In the genomic region with DNA sequence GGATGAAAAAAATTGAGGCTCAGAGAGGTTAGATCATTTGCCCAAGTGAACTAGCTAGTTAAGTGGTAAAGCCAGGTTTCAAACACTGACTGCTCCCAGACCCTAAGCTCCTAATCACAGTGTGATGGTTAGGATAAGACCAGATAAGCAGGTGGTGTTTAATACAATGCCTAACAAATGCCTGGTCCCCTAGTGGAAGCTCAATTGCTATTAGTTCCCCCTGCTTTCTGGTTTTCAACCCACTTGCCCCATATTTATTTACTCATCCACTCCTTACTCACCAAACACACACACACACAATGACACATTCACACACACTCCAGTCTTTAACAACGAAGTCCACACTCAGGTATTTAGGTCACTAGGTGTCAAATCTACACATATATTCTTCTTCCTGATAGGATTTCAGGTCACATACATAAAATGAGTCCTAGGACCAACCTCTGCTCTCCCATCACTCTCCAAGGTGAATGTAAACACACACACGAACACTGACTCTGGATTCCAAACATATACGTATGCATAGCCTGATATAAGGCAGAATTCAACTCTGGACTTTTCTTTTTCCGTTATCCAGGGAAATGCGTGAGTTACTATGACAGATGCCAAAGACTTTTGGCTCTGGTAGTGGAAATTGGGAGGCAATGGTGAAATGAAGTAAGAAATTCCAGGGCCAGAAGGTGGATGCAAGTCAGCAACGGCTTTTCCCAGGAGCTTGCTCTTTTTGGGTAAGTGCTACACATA, we compare ENCODE assay signal across 7 cellular contexts.
A peak's percentile ranks its signal among the peaks of the same experiment; 100 is the strongest.
DNase-seq lines count a peak whose midpoint lies in the region; ATAC-seq and TF ChIP-seq lines count a peak whose summit lies in the region.

No MANE protein-coding gene starts in this region.

- no peak overlapping the region for H3K27ac Mint-ChIP-seq in GM23338

- no peak for DNase-seq in GM23338 (ENCODE audit: low spot score)
- peak; percentile 66 to 86 for DNase-seq in NCI-H524 (lab: John Stamatoyannopoulos, UW)
- DNase-seq in dorsolateral prefrontal cortex, result no peak
- no peak for DNase-seq in GF-D8 (lab: John Stamatoyannopoulos, UW)
- no peak for DNase-seq in effector CD4-positive, alpha-beta T cell
- no peak for DNase-seq in NOMO-1 (lab: John Stamatoyannopoulos, UW; ENCODE audit: unreplicated experiment in 2 of 2)

- H3K27me3 ChIP-seq in GM23338 (ENCODE audit: insufficient read depth) (peaks cover 20% of the 10 kb centered on the region), dorsolateral prefrontal cortex (no peaks in the 10 kb centered on the region), neural cell (ENCODE audit: insufficient read depth, low read depth, low read length) (no peaks in the 10 kb centered on the region)

- H3K36me3 ChIP-seq in GM23338 (ENCODE audit: insufficient read depth) (no peaks in the 10 kb centered on the region; the same call in 1 of the 2 replicates), neural cell (ENCODE audit: insufficient read depth, low read length) (no peaks in the 10 kb centered on the region)

- intact Hi-C loops in dorsolateral prefrontal cortex (cut with DNase I), result loop anchor here (2.0 to 10.0 kb wide), 7 partner anchors 55 to 343 kb away; partner anchors contain the start of genes SPTBN1 (in 2 of the 2) and ACYP2 (in 1 of the 2)

- no peak for ATAC-seq in GM23338

- H3K4me3 Mint-ChIP-seq in GM23338, result peak overlapping the region; percentile 79

- H4K20me1 ChIP-seq in GM23338 (replicated peaks; ENCODE audit: insufficient read depth) (no peaks in the 10 kb centered on the region), neural cell (ENCODE audit: insufficient read depth) (no peaks in the 10 kb centered on the region)

- H3K79me2 ChIP-seq in GM23338 (replicated peaks; ENCODE audit: insufficient read depth) (no peaks in the 10 kb centered on the region), neural cell (replicated peaks; ENCODE audit: insufficient read depth, low read length) (no peaks in the 10 kb centered on the region)

- peak overlapping the region; percentile 85 for H2AFZ ChIP-seq in GM23338
- peak overlapping the region; percentile 48 for H2AFZ ChIP-seq in neural cell (ENCODE audit: low read depth, low read length)

- H3K4me3 ChIP-seq in GM23338 (peak overlapping the region; percentile 69), dorsolateral prefrontal cortex (peak overlapping the region; percentile 53 to 85 (median 72)), neural cell (ENCODE audit: low read length) (peak overlapping the region; percentile 72)

- H3K9me3 Mint-ChIP-seq in GM23338, result peaks cover 20% of the 10 kb centered on the region

- TF ChIP-seq RAD21 in neural cell (conservative IDR thresholded peaks at IDR 0.05), result no peak

- H3K27me3 Mint-ChIP-seq in GM23338 (ENCODE audit: insufficient read depth, low read depth, poor library complexity), result peaks cover 31% of the 10 kb centered on the region

- TF ChIP-seq CTCF in GM23338 (conservative IDR thresholded peaks at IDR 0.05; ENCODE audit: low read depth in 2 of 2) (no peak), dorsolateral prefrontal cortex (IDR thresholded peaks at IDR 0.05 in 54 of 56, conservative IDR thresholded peaks at IDR 0.05 in 2 of 56; ENCODE audit: low read depth in 1 of 56, partially characterized antibody in 56 of 56) (no peak), neural cell (IDR thresholded peaks at IDR 0.05; ENCODE audit: poor library complexity, severe bottlenecking) (no peak)

- peaks cover 11% of the 10 kb centered on the region for H3K4me1 Mint-ChIP-seq in GM23338

- H3K4me2 ChIP-seq in GM23338, result peak overlapping the region; percentile 86
- peak overlapping the region; percentile 93 for H3K4me2 ChIP-seq in neural cell (ENCODE audit: low read length)

- no peaks in the 10 kb centered on the region for H3K9me2 ChIP-seq in GM23338 (ENCODE audit: insufficient read depth)
- no peaks in the 10 kb centered on the region for H3K9me2 ChIP-seq in neural cell (ENCODE audit: insufficient read depth, low read length)

- peaks cover 5% of the 10 kb centered on the region for H3K36me3 Mint-ChIP-seq in GM23338 (ENCODE audit: low read depth)

- no peak for TF ChIP-seq EP300 in neural cell (conservative IDR thresholded peaks at IDR 0.05; ENCODE audit: poor library complexity, severe bottlenecking)

- H3K27ac ChIP-seq in GM23338 (ENCODE audit: low read depth) (no peak overlapping the region), dorsolateral prefrontal cortex (peak overlapping the region; percentile 70 to 100 (median 96)), neural cell (ENCODE audit: low read length) (peak overlapping the region; percentile 90)

- H3K9ac ChIP-seq in neural cell (ENCODE audit: low read length), result peak overlapping the region; percentile 82

- no peaks in the 10 kb centered on the region for H3K9me3 ChIP-seq in neural cell (ENCODE audit: low read length)

- H3K4me1 ChIP-seq in GM23338 (ENCODE audit: insufficient read depth), result peaks cover 8% of the 10 kb centered on the region

- no peaks in the 10 kb centered on the region; the same call in 1 of the 2 replicates for H3F3A ChIP-seq in GM23338 (replicated peaks; ENCODE audit: low read depth)
- no peaks in the 10 kb centered on the region for H3F3A ChIP-seq in neural cell (ENCODE audit: insufficient read depth, low read length, poor library complexity, severe bottlenecking)

TF ChIP-seq in GM23338, 12 proteins besides CTCF, POLR2A, EP300 and RAD21 (continues in another document):
- TF ChIP-seq ZNF114 (CRISPR knock-in tag; IDR thresholded peaks at IDR 0.05), result no peak
- no peak for TF ChIP-seq POLR2AphosphoS5 (IDR thresholded peaks at IDR 0.05; ENCODE audit: low read depth)
- TF ChIP-seq JUNB (IDR thresholded peaks at IDR 0.05; ENCODE audit: unreplicated experiment), result no peak
- no peak for TF ChIP-seq STAT1 (IDR thresholded peaks at IDR 0.05; ENCODE audit: unreplicated experiment)
- no peak for TF ChIP-seq NANOG (IDR thresholded peaks at IDR 0.05; ENCODE audit: borderline replicate concordance)

TF ChIP-seq in neural cell, 6 proteins besides CTCF, POLR2A, EP300 and RAD21:
- TF ChIP-seq TAF1 (IDR thresholded peaks at IDR 0.05; ENCODE audit: low read depth) (no peak), POLR2AphosphoS5 (IDR thresholded peaks at IDR 0.05) (no peak), EZH2 (IDR thresholded peaks at IDR 0.05; ENCODE audit: borderline replicate concordance, insufficient read depth, low read length, poor library complexity, severe bottlenecking) (no peak), MXI1 (conservative IDR thresholded peaks at IDR 0.05; ENCODE audit: poor library complexity, severe bottlenecking) (no peak), REST (IDR thresholded peaks at IDR 0.05; ENCODE audit: borderline replicate concordance) (no peak)

Comparison
In these comparisons a context has a peak if more than half of its experiments do, and no peak if none do; other contexts are left out.
1. DNase-seq: peak in NCI-H524 (2 of 2); none in GM23338 (single experiment), dorsolateral prefrontal cortex (0 of 10), GF-D8 (single experiment), effector CD4-positive, alpha-beta T cell (single experiment) and NOMO-1 (0 of 2).
2. Peak in every context shown above with its lines, with median percentiles within 50 percentile points of each other: H3K4me3 ChIP-seq.